ENCODE assay signal across 21 cellular contexts in genomic region chr7:46763348-46763747, GRCh38.
DNase-seq lines count a peak whose midpoint lies in the region; ATAC-seq, FAIRE-seq and TF ChIP-seq lines count a peak whose summit lies in the region.
"Had no signal": no experiment of that assay in that cellular context is flagged by ENCODE, and none has a peak within 500 bp of the region (broad histone marks: within the 10 kb centered on the region; RNA-seq: fewer than 3 reads in every experiment).

No MANE protein-coding gene starts in this region.

- no peaks in the 10 kb centered on the region for H4K20me1 ChIP-seq in SK-N-SH (ENCODE audit: insufficient read depth)
- no peaks in the 10 kb centered on the region for H4K20me1 ChIP-seq in HepG2 (ENCODE audit: insufficient read depth, low read length)

- TF ChIP-seq RAD21 in SK-N-SH (IDR thresholded peaks at IDR 0.05; ENCODE audit: low read length) (no peak), HepG2 (CRISPR knock-in tag; IDR thresholded peaks at IDR 0.05) (no peak)

- intact Hi-C loops in ascending aorta (cut with DNase I): loop anchor here (1.0 kb wide), 1 partner anchor 10 kb away; no protein-coding TSS in a partner anchor
- intact Hi-C loops in HepG2 (cut with micrococcal nuclease; ENCODE audit: unreplicated experiment): no loop called here
- intact Hi-C loops in tibial artery (cut with DNase I; ENCODE audit: low total_unique reads): no loop called here

- ATAC-seq in SK-N-SH treated with all-trans-retinoic acid at 6 μM for 48 hours (no peak), HepG2 (no peak)
- ATAC-seq: stimulated activated naive B cell treated with anti-CD40 and anti-IgM and Interleukin-4, amounts not matched to agents 10 μg/mL and 1 μg/mL and 100 μg/mL, for 72 hours had no signal

- H3K36me3 ChIP-seq in SK-N-SH (replicated peaks in 1 of 2; ENCODE audit: control insufficient read depth in 1 of 2, insufficient read depth in 2 of 2, low read length in 1 of 2): no peaks in the 10 kb centered on the region
- H3K36me3 ChIP-seq in ascending aorta: no peaks in the 10 kb centered on the region
- H3K36me3 ChIP-seq in HepG2 (replicated peaks in 1 of 2; ENCODE audit: control insufficient read depth in 1 of 2, insufficient read depth in 2 of 2, low read length in 2 of 2): no peaks in the 10 kb centered on the region
- no peaks in the 10 kb centered on the region for H3K36me3 ChIP-seq in tibial artery
- H3K36me3 ChIP-seq: right atrium auricular region, vagina had no signal

- H2AFZ ChIP-seq in SK-N-SH (ENCODE audit: low read depth): no peak overlapping the region
- no peak overlapping the region for H2AFZ ChIP-seq in HepG2 (ENCODE audit: low read length)
- H2AFZ ChIP-seq: hepatocyte had no signal

- DNase-seq in SK-N-SH (no peak), ascending aorta (ENCODE audit: low spot score in 2 of 2) (no peak), HepG2 (ENCODE audit: low spot score) (no peak), tibial artery (no peak), GM10266 (ENCODE audit: extremely low spot score) (no peak), anterior cingulate cortex (lab: John Stamatoyannopoulos, UW) (no peak)
- DNase-seq in stimulated activated CD4-positive, alpha-beta T cell treated with anti-CD3 and anti-CD28 coated beads, Interleukin-2, amount 100 ng/mL, for 24 hours: no peak
- DNase-seq: activated CD4-positive, alpha-beta T cell treated with anti-CD3 and anti-CD28 coated beads for 4 hours; activated effector memory CD4-positive, alpha-beta T cell treated with Interleukin-2 at 50 U/mL for 16 hours; CD4-positive, alpha-beta memory T cell; effector memory CD4-positive, alpha-beta T cell; NCI-H2029; NCI-H69; stimulated activated naive B cell treated with anti-CD40 and anti-IgM and Interleukin-4, amounts not matched to agents 10 μg/mL and 1 μg/mL and 100 μg/mL, for 72 hours had no signal

- POLR2A ChIA-PET in SK-N-SH (lab: Yijun Ruan, JAX): no interaction called here
- POLR2A ChIA-PET in HepG2 (lab: Yijun Ruan, JAX): no interaction called here

- H3K79me2 ChIP-seq in SK-N-SH (ENCODE audit: insufficient read depth): no peaks in the 10 kb centered on the region
- no peaks in the 10 kb centered on the region for H3K79me2 ChIP-seq in HepG2 (ENCODE audit: insufficient read depth, low read length)
- H3K79me2 ChIP-seq: hepatocyte had no signal

- no peak overlapping the region for H3K4me3 ChIP-seq in SK-N-SH (ENCODE audit: low read depth in 2 of 2, low read length in 1 of 2)
- no peak overlapping the region for H3K4me3 ChIP-seq in ascending aorta
- H3K4me3 ChIP-seq in HepG2 (replicated peaks in 1 of 3; ENCODE audit: insufficient read depth in 1 of 3, low read depth in 2 of 3, low read length in 3 of 3): no peak overlapping the region
- H3K4me3 ChIP-seq in tibial artery: no peak overlapping the region
- H3K4me3 ChIP-seq: hepatocyte, right atrium auricular region, vagina had no signal

- H3K27me3 ChIP-seq in SK-N-SH (ENCODE audit: insufficient read depth) (no peaks in the 10 kb centered on the region), ascending aorta (no peaks in the 10 kb centered on the region), HepG2 (ENCODE audit: control insufficient read depth in 1 of 2, insufficient read depth in 2 of 2, low read length in 2 of 2) (no peaks in the 10 kb centered on the region), tibial artery (no peaks in the 10 kb centered on the region)
- H3K27me3 ChIP-seq: hepatocyte, right atrium auricular region, vagina had no signal

- H3K4me2 ChIP-seq in SK-N-SH: peak overlapping the region; percentile 28
- H3K4me2 ChIP-seq in HepG2 (ENCODE audit: low read depth, low read length): no peak overlapping the region
- H3K4me2 ChIP-seq: hepatocyte had no signal

- no TSS peak for BruUV-seq in HepG2 (replicated peaks; lab: Mats Ljungman, UMichigan)

- FAIRE-seq in HepG2 (lab: Jason Lieb, UNC): no peak
- FAIRE-seq: H1 had no signal

- no peaks in the 10 kb centered on the region for H3K9me2 ChIP-seq in SK-N-SH

- H3K27ac ChIP-seq in SK-N-SH (ENCODE audit: low read depth in 2 of 2, low read length in 1 of 2) (peak overlapping the region; percentile 18 to 86; a peak in 3 of 4 replicates), ascending aorta (peak overlapping the region; percentile 81 to 85), HepG2 (ENCODE audit: extremely low read length, insufficient read depth, low read length) (no peak overlapping the region), tibial artery (peak overlapping the region; percentile 61 to 77)
- H3K27ac ChIP-seq: 22Rv1, hepatocyte, right atrium auricular region, RWPE1, vagina had no signal

- TF ChIP-seq EP300 in SK-N-SH (IDR thresholded peaks at IDR 0.05; ENCODE audit: borderline replicate concordance in 1 of 2, low read depth in 1 of 2, low read length in 1 of 2) (no peak), HepG2 (IDR thresholded peaks at IDR 0.05; ENCODE audit: low read depth in 2 of 2, low read length in 2 of 2) (no peak), HepG2 (CRISPR knock-in tag; IDR thresholded peaks at IDR 0.05; ENCODE audit: borderline replicate concordance) (no peak)

- in situ Hi-C loops in HepG2 (cut with HindIII; ENCODE audit: extremely low pct_ligation_motif_present, low pct_unique_long_range_greater_than_20kb): no loop called here

- peaks cover 29% of the 10 kb centered on the region for H3F3A ChIP-seq in SK-N-SH (replicated peaks; ENCODE audit: insufficient read depth)

- TF ChIP-seq POLR2A in HepG2 (IDR thresholded peaks at IDR 0.05; ENCODE audit: insufficient read depth in 1 of 2, low read depth in 2 of 2, low read length in 2 of 2): no peak

- peaks cover 10 to 13% of the 10 kb centered on the region in 2 experiments for H3K4me1 ChIP-seq in SK-N-SH (ENCODE audit: control insufficient read depth in 1 of 2, insufficient read depth in 2 of 2, low read depth in 1 of 2, low read length in 1 of 2)
- peaks cover 5 to 18% of the 10 kb centered on the region in 2 donors for H3K4me1 ChIP-seq in ascending aorta
- H3K4me1 ChIP-seq in HepG2 (ENCODE audit: insufficient read depth, low read length): no peaks in the 10 kb centered on the region
- peaks cover 0 to 23% (median 13%) of the 10 kb centered on the region in 4 donors for H3K4me1 ChIP-seq in tibial artery
- H3K4me1 ChIP-seq: vagina had no signal

- CTCF ChIA-PET in SK-N-SH (lab: Yijun Ruan, JAX): no interaction called here
- CTCF ChIA-PET in HepG2 (lab: Yijun Ruan, JAX; ENCODE audit: low intra/inter-chr PET ratio, low total read pairs): no interaction called here

- 0 out of 2 replicates have a peak, but pooled peaks cover under 1% of the 10 kb centered on the region for H3K9me3 ChIP-seq in SK-N-SH
- H3K9me3 ChIP-seq in ascending aorta: no peaks in the 10 kb centered on the region
- H3K9me3 ChIP-seq in HepG2 (ENCODE audit: low read length): 0 out of 2 replicates have a peak, but pooled peaks cover 2% of the 10 kb centered on the region
- no peaks in the 10 kb centered on the region for H3K9me3 ChIP-seq in tibial artery
- H3K9me3 ChIP-seq: right atrium auricular region, vagina had no signal

- 90% methylated on average over 3 of the region's 3 CpGs for WGBS in SK-N-SH (ENCODE audit: low lambda C conversion rate)
- 17% methylated on average over 3 of the region's 3 CpGs for WGBS in HepG2 (ENCODE audit: low lambda C conversion rate)

- TF ChIP-seq CTCF in SK-N-SH (IDR thresholded peaks at IDR 0.05) (no peak), ascending aorta (IDR thresholded peaks at IDR 0.05) (no peak), HepG2 (CRISPR knock-in tag; IDR thresholded peaks at IDR 0.05) (no peak), tibial artery (IDR thresholded peaks at IDR 0.05) (no peak), GM10266 (IDR thresholded peaks at IDR 0.05; ENCODE audit: control insufficient read depth, insufficient read depth, low read depth, missing control alignments) (no peak)

- H3K9ac ChIP-seq in SK-N-SH: peak overlapping the region; percentile 11; the same call in 1 of the 2 replicates
- H3K9ac ChIP-seq in HepG2 (ENCODE audit: insufficient read depth, low read depth, low read length): no peak overlapping the region

TF ChIP-seq in SK-N-SH, 30 proteins besides CTCF, POLR2A, EP300 and RAD21 (continues in another document):
- TF ChIP-seq FOXJ3 (CRISPR knock-in tag; IDR thresholded peaks at IDR 0.05): no peak
- no peak for TF ChIP-seq TAF1 (IDR thresholded peaks at IDR 0.05; ENCODE audit: borderline replicate concordance, low read depth, low read length)
- TF ChIP-seq JUND (IDR thresholded peaks at IDR 0.05): no peak
- TF ChIP-seq CHD2 (IDR thresholded peaks at IDR 0.05; ENCODE audit: low read length, partially characterized antibody): no peak
- no peak for TF ChIP-seq FOSL2 (IDR thresholded peaks at IDR 0.05; ENCODE audit: borderline replicate concordance, low read depth)

TF ChIP-seq in SK-N-SH treated with all-trans-retinoic acid at 6 μM for 48 hours, 23 proteins besides CTCF, POLR2A, EP300 and RAD21 (continues in another document):
- TF ChIP-seq BACH2 (CRISPR knock-in tag; IDR thresholded peaks at IDR 0.05; ENCODE audit: borderline replicate concordance): no peak
- TF ChIP-seq ISL1 (CRISPR knock-in tag; IDR thresholded peaks at IDR 0.05): no peak
- no peak for TF ChIP-seq ZFP3 (CRISPR knock-in tag; IDR thresholded peaks at IDR 0.05)
- TF ChIP-seq CREB5 (CRISPR knock-in tag; IDR thresholded peaks at IDR 0.05; ENCODE audit: low read depth): no peak

TF ChIP-seq in HepG2, 621 proteins besides CTCF, POLR2A, EP300 and RAD21:
- TF ChIP-seq CENPT (CRISPR knock-in tag; IDR thresholded peaks at IDR 0.05; ENCODE audit: low read depth) (no peak), CEBPB (IDR thresholded peaks at IDR 0.05; ENCODE audit: borderline replicate concordance, low read depth, low read length) (peak; percentile 29; the same call in 1 of the 2 replicates), ZNF24 (IDR thresholded peaks at IDR 0.05) (no peak), THAP7 (CRISPR knock-in tag; IDR thresholded peaks at IDR 0.05) (no peak)
